Comparison of ENCODE assay signal across 16 cellular contexts in genomic region chr2:71500426-71501079, GRCh38. TPM values are rescaled to one million over a fixed set of nuclear protein-coding genes. Genes with fewer than 3 reads are reported as not detected.
DNase-seq lines count a peak whose midpoint lies in the region; ATAC-seq and TF ChIP-seq lines count a peak whose summit lies in the region.
"Had no signal": no experiment of that assay in that cellular context is flagged by ENCODE, and none has a peak within 500 bp of the region (broad histone marks: within the 10 kb centered on the region; RNA-seq: fewer than 3 reads in every experiment).

No MANE protein-coding gene starts in this region.

- intact Hi-C loops in dendritic cell treated with granulocyte-macrophage colony-stimulating factor and Interleukin-4, amounts not matched to agents 40 ng/mL and 50 ng/mL, for 4 days (cut with micrococcal nuclease) = no loop called here

- H3K4me3 Mint-ChIP-seq in HFFc6 = no peak overlapping the region
- H3K4me3 Mint-ChIP-seq in dendritic cell treated with granulocyte-macrophage colony-stimulating factor and Interleukin-4, amounts not matched to agents 40 ng/mL and 50 ng/mL, for 4 days = no peak overlapping the region
- H3K4me3 Mint-ChIP-seq in activated T-helper 17 cell treated with anti-CD3 and anti-CD28 coated beads, Interleukin-2, amount 50 U/mL, for 72 hours = no peak overlapping the region
- H3K4me3 Mint-ChIP-seq: activated T-helper 1 cell treated with anti-CD3 and anti-CD28 coated beads, Interleukin-12 subunit alpha, Interleukin-12 subunit beta, Interleukin-2, Interleukin-4 antibody, amounts not matched to agents 30 ng/mL and 10 ng/mL and 1 ng/mL, durations not matched to agents 14 hours and 24 hours and 36 hours; effector memory CD8-positive, alpha-beta T cell had no signal

- TF ChIP-seq CTCF in HFFc6 (IDR thresholded peaks at IDR 0.05) = no peak

- DNase-seq in HFFc6 = no peak
- DNase-seq in left lobe of liver (ENCODE audit: low spot score) = no peak
- DNase-seq in renal cortical epithelial cell (ENCODE audit: low read depth) = peak; percentile 6
- no peak for DNase-seq in DMS153 (lab: John Stamatoyannopoulos, UW)
- DNase-seq in activated CD4-positive, CD25-positive, alpha-beta regulatory T cell (lab: John Stamatoyannopoulos, UW) = no peak
- DNase-seq: amniotic stem cell; effector memory CD8-positive, alpha-beta T cell; NCI-H69; nucleus accumbens; Peyer's patch had no signal

- ATAC-seq in left lobe of liver (peak; percentile 57), HG03175 (IDR thresholded peaks at IDR 0.05; ENCODE audit: unreplicated experiment) (no peak)
- no peak for ATAC-seq in activated T-helper 17 cell treated with anti-CD3 and anti-CD28 coated beads, Interleukin-2, amount 50 U/mL, for 72 hours (replicated peaks)
- ATAC-seq: effector memory CD8-positive, alpha-beta T cell; K562 had no signal

- no peaks in the 10 kb centered on the region for H3K9me3 Mint-ChIP-seq in HFFc6
- no peaks in the 10 kb centered on the region for H3K9me3 Mint-ChIP-seq in dendritic cell treated with granulocyte-macrophage colony-stimulating factor and Interleukin-4, amounts not matched to agents 40 ng/mL and 50 ng/mL, for 4 days
- no peaks in the 10 kb centered on the region for H3K9me3 Mint-ChIP-seq in activated T-helper 17 cell treated with anti-CD3 and anti-CD28 coated beads, Interleukin-2, amount 50 U/mL, for 72 hours
- H3K9me3 Mint-ChIP-seq: activated T-helper 1 cell treated with anti-CD3 and anti-CD28 coated beads, Interleukin-12 subunit alpha, Interleukin-12 subunit beta, Interleukin-2, Interleukin-4 antibody, amounts not matched to agents 30 ng/mL and 10 ng/mL and 1 ng/mL, durations not matched to agents 14 hours and 24 hours and 36 hours; effector memory CD8-positive, alpha-beta T cell had no signal

- H3K27ac Mint-ChIP-seq in HFFc6 = peak overlapping the region; percentile 95; the same call in 1 of the 2 replicates
- H3K27ac Mint-ChIP-seq in dendritic cell treated with granulocyte-macrophage colony-stimulating factor and Interleukin-4, amounts not matched to agents 40 ng/mL and 50 ng/mL, for 4 days = peak overlapping the region; percentile 61
- H3K27ac Mint-ChIP-seq in activated T-helper 17 cell treated with anti-CD3 and anti-CD28 coated beads, Interleukin-2, amount 50 U/mL, for 72 hours = no peak overlapping the region
- H3K27ac Mint-ChIP-seq: activated T-helper 1 cell treated with anti-CD3 and anti-CD28 coated beads, Interleukin-12 subunit alpha, Interleukin-12 subunit beta, Interleukin-2, Interleukin-4 antibody, amounts not matched to agents 30 ng/mL and 10 ng/mL and 1 ng/mL, durations not matched to agents 14 hours and 24 hours and 36 hours; effector memory CD8-positive, alpha-beta T cell had no signal

- no peaks in the 10 kb centered on the region for H3K36me3 Mint-ChIP-seq in HFFc6 (ENCODE audit: low read depth)
- peaks cover 63% of the 10 kb centered on the region for H3K36me3 Mint-ChIP-seq in dendritic cell treated with granulocyte-macrophage colony-stimulating factor and Interleukin-4, amounts not matched to agents 40 ng/mL and 50 ng/mL, for 4 days (ENCODE audit: low read depth)
- H3K36me3 Mint-ChIP-seq in activated T-helper 17 cell treated with anti-CD3 and anti-CD28 coated beads, Interleukin-2, amount 50 U/mL, for 72 hours (ENCODE audit: low read depth) = no peaks in the 10 kb centered on the region

- H3K27me3 Mint-ChIP-seq in HFFc6 (ENCODE audit: insufficient read depth) = peaks cover 8% of the 10 kb centered on the region
- H3K27me3 Mint-ChIP-seq in dendritic cell treated with granulocyte-macrophage colony-stimulating factor and Interleukin-4, amounts not matched to agents 40 ng/mL and 50 ng/mL, for 4 days = no peaks in the 10 kb centered on the region
- H3K27me3 Mint-ChIP-seq in activated T-helper 17 cell treated with anti-CD3 and anti-CD28 coated beads, Interleukin-2, amount 50 U/mL, for 72 hours = peaks cover 3% of the 10 kb centered on the region

- peaks cover 32% of the 10 kb centered on the region for H3K4me1 Mint-ChIP-seq in HFFc6 (ENCODE audit: low read depth)
- peaks cover 26% of the 10 kb centered on the region for H3K4me1 Mint-ChIP-seq in dendritic cell treated with granulocyte-macrophage colony-stimulating factor and Interleukin-4, amounts not matched to agents 40 ng/mL and 50 ng/mL, for 4 days (ENCODE audit: low read depth)
- no peaks in the 10 kb centered on the region for H3K4me1 Mint-ChIP-seq in activated T-helper 17 cell treated with anti-CD3 and anti-CD28 coated beads, Interleukin-2, amount 50 U/mL, for 72 hours

RNA-seq across cellular contexts. Expression of gene DYSF, which starts 47.2 kb away (rescaled TPM):
- under 1 TPM; 0.07 to 0.57 (median 0.32) TPM for total RNA-seq in HFFc6 (2021; fragmentation: NEBNext Ultra II Directional; extraction: Animal tissue kit (Norgen Biotek cat#: 25700))
- total RNA-seq in left lobe of liver (30.0 TPM), renal cortical epithelial cell (10.2 and 20.1 TPM in 2 replicates)
- total RNA-seq in activated T-helper 17 cell treated with anti-CD3 and anti-CD28 coated beads, Interleukin-2, amount 50 U/mL, for 72 hours = under 1 TPM in 1 of 2 donors, not detected in 1; 0.71 TPM
- total RNA-seq: activated T-helper 1 cell treated with anti-CD3 and anti-CD28 coated beads, Interleukin-12 subunit alpha, Interleukin-12 subunit beta, Interleukin-2, Interleukin-4 antibody, amounts not matched to agents 30 ng/mL and 10 ng/mL and 1 ng/mL, durations not matched to agents 14 hours and 24 hours and 36 hours; T-helper 2 cell treated with Interferon-gamma antibody and Interleukin-4, amounts not matched to agents 100 ng/mL and 5 ng/mL, for 36 hours had no signal
